10 cellular contexts compared by ENCODE assay signal in genomic region chr6:33746036-33746600, GRCh38. TPM values are rescaled to one million over a fixed set of nuclear protein-coding genes. Genes with fewer than 3 reads are reported as not detected.
DNase-seq lines count a peak whose midpoint lies in the region; ATAC-seq, FAIRE-seq and TF ChIP-seq lines count a peak whose summit lies in the region.
"Had no signal": no experiment of that assay in that cellular context is flagged by ENCODE, and none has a peak within 500 bp of the region (broad histone marks: within the 10 kb centered on the region; RNA-seq: fewer than 3 reads in every experiment).

No MANE protein-coding gene starts in this region.

- DNase-seq in HS-27A (ENCODE audit: low read depth) = peak; percentile 43
- peak; percentile 29 for DNase-seq in bronchial epithelial cell (ENCODE audit: low read depth)
- DNase-seq in islet precursor cell = peak; percentile 85
- DNase-seq in adrenal gland = no peak
- no peak for DNase-seq in activated T-helper 1 cell treated with anti-CD3 and anti-CD28 coated beads, Interleukin-12 subunit alpha, Interleukin-12 subunit beta, Interleukin-2, Interleukin-4 antibody, amounts not matched to agents 30 ng/mL and 10 ng/mL and 1 ng/mL, durations not matched to agents 14 hours and 24 hours and 36 hours (ENCODE audit: low spot score)
- DNase-seq: naive B cell had no signal

- no peaks in the 10 kb centered on the region for H3K4me1 Mint-ChIP-seq in activated T-helper 1 cell treated with anti-CD3 and anti-CD28 coated beads, Interleukin-12 subunit alpha, Interleukin-12 subunit beta, Interleukin-2, Interleukin-4 antibody, amounts not matched to agents 30 ng/mL and 10 ng/mL and 1 ng/mL, durations not matched to agents 14 hours and 24 hours and 36 hours (ENCODE audit: low read depth)

- H3K4me3 ChIP-seq in bronchial epithelial cell (ENCODE audit: low read depth, low read length) = no peak overlapping the region
- no peak overlapping the region for H3K4me3 ChIP-seq in adrenal gland

- H3K4me1 ChIP-seq in adrenal gland (replicated peaks in 1 of 2) = peaks cover 0 to 4% of the 10 kb centered on the region in 2 donors

- no peak for FAIRE-seq in bronchial epithelial cell (lab: Jason Lieb, UNC)

- intact Hi-C loops in adrenal gland (cut with DNase I) = no loop called here
- intact Hi-C loops in activated T-helper 1 cell treated with anti-CD3 and anti-CD28 coated beads, Interleukin-12 subunit alpha, Interleukin-12 subunit beta, Interleukin-2, Interleukin-4 antibody, amounts not matched to agents 30 ng/mL and 10 ng/mL and 1 ng/mL, durations not matched to agents 14 hours and 24 hours and 36 hours (cut with micrococcal nuclease) = no loop called here

- no peak for TF ChIP-seq POLR2A in adrenal gland (IDR thresholded peaks at IDR 0.05)

- H3K4me3 Mint-ChIP-seq in activated T-helper 1 cell treated with anti-CD3 and anti-CD28 coated beads, Interleukin-12 subunit alpha, Interleukin-12 subunit beta, Interleukin-2, Interleukin-4 antibody, amounts not matched to agents 30 ng/mL and 10 ng/mL and 1 ng/mL, durations not matched to agents 14 hours and 24 hours and 36 hours = no peak overlapping the region
- H3K4me3 Mint-ChIP-seq: naive B cell had no signal

- peaks cover 22% of the 10 kb centered on the region for H3K27me3 Mint-ChIP-seq in activated T-helper 1 cell treated with anti-CD3 and anti-CD28 coated beads, Interleukin-12 subunit alpha, Interleukin-12 subunit beta, Interleukin-2, Interleukin-4 antibody, amounts not matched to agents 30 ng/mL and 10 ng/mL and 1 ng/mL, durations not matched to agents 14 hours and 24 hours and 36 hours (ENCODE audit: insufficient read depth)

- no peak overlapping the region for H3K27ac Mint-ChIP-seq in activated T-helper 1 cell treated with anti-CD3 and anti-CD28 coated beads, Interleukin-12 subunit alpha, Interleukin-12 subunit beta, Interleukin-2, Interleukin-4 antibody, amounts not matched to agents 30 ng/mL and 10 ng/mL and 1 ng/mL, durations not matched to agents 14 hours and 24 hours and 36 hours

- H3K36me3 Mint-ChIP-seq in activated T-helper 1 cell treated with anti-CD3 and anti-CD28 coated beads, Interleukin-12 subunit alpha, Interleukin-12 subunit beta, Interleukin-2, Interleukin-4 antibody, amounts not matched to agents 30 ng/mL and 10 ng/mL and 1 ng/mL, durations not matched to agents 14 hours and 24 hours and 36 hours (ENCODE audit: low read depth) = no peaks in the 10 kb centered on the region
- H3K36me3 Mint-ChIP-seq: naive B cell had no signal

- TF ChIP-seq CTCF in bronchial epithelial cell (IDR thresholded peaks at IDR 0.05; ENCODE audit: insufficient read depth, low read length, severe bottlenecking) (peak; percentile 9), adrenal gland (IDR thresholded peaks at IDR 0.05) (no peak)

- no peaks in the 10 kb centered on the region for H3K9me3 ChIP-seq in adrenal gland (replicated peaks in 1 of 3)

- no peak for ATAC-seq in GM18858 (IDR thresholded peaks at IDR 0.05; ENCODE audit: unreplicated experiment)
- no peak for ATAC-seq in GM18870 (IDR thresholded peaks at IDR 0.05; ENCODE audit: unreplicated experiment)

- H3K36me3 ChIP-seq in bronchial epithelial cell (ENCODE audit: control insufficient read depth, insufficient read depth, low read length) = no peaks in the 10 kb centered on the region
- no peaks in the 10 kb centered on the region for H3K36me3 ChIP-seq in adrenal gland (replicated peaks in 1 of 2)

- WGBS in adrenal gland, 4 donors = 21 to 53% (median 50%) methylated on average over 4 to 14 of the region's 14 CpGs

- H3K27ac ChIP-seq in temporal lobe (ENCODE audit: low read depth, low read length) (peak overlapping the region; percentile 92), adrenal gland (peak overlapping the region in 2 of 5 donors; percentile 61 to 72)

- no peaks in the 10 kb centered on the region for H3K27me3 ChIP-seq in bronchial epithelial cell (ENCODE audit: control insufficient read depth, insufficient read depth, low read length)
- H3K27me3 ChIP-seq in adrenal gland = peaks cover 20% of the 10 kb centered on the region

- H3K9me3 Mint-ChIP-seq in activated T-helper 1 cell treated with anti-CD3 and anti-CD28 coated beads, Interleukin-12 subunit alpha, Interleukin-12 subunit beta, Interleukin-2, Interleukin-4 antibody, amounts not matched to agents 30 ng/mL and 10 ng/mL and 1 ng/mL, durations not matched to agents 14 hours and 24 hours and 36 hours = no peaks in the 10 kb centered on the region
- H3K9me3 Mint-ChIP-seq: naive B cell had no signal

RNA-seq across cellular contexts. Expression of gene IP6K3, which starts 0.6 kb away (rescaled TPM):
- total RNA-seq in bronchial epithelial cell = under 0.01 and 0.13 TPM in 2 replicates
- total RNA-seq in temporal lobe = not detected
- total RNA-seq in adrenal gland = 1 to 10 TPM in 3 of 8 donors, under 1 TPM in 2, not detected in 3; 0.22 to 1.6 (median 1.1) TPM
- under 1 TPM; 0.32 to 0.71 (median 0.44) TPM for polyA plus RNA-seq in adrenal gland
- not detected in 2 replicates for total RNA-seq in activated T-helper 1 cell treated with anti-CD3 and anti-CD28 coated beads, Interleukin-12 subunit alpha, Interleukin-12 subunit beta, Interleukin-2, Interleukin-4 antibody, amounts not matched to agents 30 ng/mL and 10 ng/mL and 1 ng/mL, durations not matched to agents 14 hours and 24 hours and 36 hours

RNA-seq across cellular contexts. Expression of gene UQCC2, which starts 34.6 kb away (rescaled TPM):
- total RNA-seq in bronchial epithelial cell (47.1 and 49.7 TPM in 2 replicates), temporal lobe (10.8 TPM), adrenal gland (10 to 100 TPM in 7 of 8 donors, 1 to 10 TPM in 1; 7.4 to 89.8 (median 50.8) TPM)
- 100 to 1,000 TPM in 2 of 3 donors, 10 to 100 TPM in 1; 74.9 to 214 (median 168) TPM for polyA plus RNA-seq in adrenal gland
- total RNA-seq in activated T-helper 1 cell treated with anti-CD3 and anti-CD28 coated beads, Interleukin-12 subunit alpha, Interleukin-12 subunit beta, Interleukin-2, Interleukin-4 antibody, amounts not matched to agents 30 ng/mL and 10 ng/mL and 1 ng/mL, durations not matched to agents 14 hours and 24 hours and 36 hours = 123 and 139 TPM in 2 replicates

RNA-seq across cellular contexts. Expression of gene LEMD2, which starts 42.8 kb away (rescaled TPM):
- 62.6 and 66.9 TPM in 2 replicates for total RNA-seq in bronchial epithelial cell
- 23.6 TPM for total RNA-seq in temporal lobe
- 10 to 100 TPM; 44.6 to 76.6 (median 58.3) TPM for total RNA-seq in adrenal gland
- polyA plus RNA-seq in adrenal gland = 100 to 1,000 TPM in 2 of 3 donors, 10 to 100 TPM in 1; 32.4 to 121 (median 104) TPM
- 63.6 and 64.4 TPM in 2 replicates for total RNA-seq in activated T-helper 1 cell treated with anti-CD3 and anti-CD28 coated beads, Interleukin-12 subunit alpha, Interleukin-12 subunit beta, Interleukin-2, Interleukin-4 antibody, amounts not matched to agents 30 ng/mL and 10 ng/mL and 1 ng/mL, durations not matched to agents 14 hours and 24 hours and 36 hours

RNA-seq across cellular contexts. Expression of gene MLN, which starts 57.7 kb away (rescaled TPM):
- total RNA-seq in bronchial epithelial cell (not detected in 2 replicates), temporal lobe (not detected), adrenal gland (not detected)
- polyA plus RNA-seq in adrenal gland = not detected
- total RNA-seq in activated T-helper 1 cell treated with anti-CD3 and anti-CD28 coated beads, Interleukin-12 subunit alpha, Interleukin-12 subunit beta, Interleukin-2, Interleukin-4 antibody, amounts not matched to agents 30 ng/mL and 10 ng/mL and 1 ng/mL, durations not matched to agents 14 hours and 24 hours and 36 hours = not detected in 2 replicates
- total RNA-seq: urinary bladder had no signal
- polyA plus RNA-seq: urinary bladder had no signal

Comparison
In these comparisons a context has a peak if more than half of its experiments do, and no peak if none do; other contexts are left out.
1. DNase-seq: peak in HS-27A (single experiment), bronchial epithelial cell (single experiment) and islet precursor cell (single experiment); none in adrenal gland (0 of 7) and activated T-helper 1 cell treated with anti-CD3 and anti-CD28 coated beads, Interleukin-12 subunit alpha, Interleukin-12 subunit beta, Interleukin-2, Interleukin-4 antibody, amounts not matched to agents 30 ng/mL and 10 ng/mL and 1 ng/mL, durations not matched to agents 14 hours and 24 hours and 36 hours (single experiment).